Comparison of ENCODE assay signal across 8 cellular contexts in the genomic region with DNA sequence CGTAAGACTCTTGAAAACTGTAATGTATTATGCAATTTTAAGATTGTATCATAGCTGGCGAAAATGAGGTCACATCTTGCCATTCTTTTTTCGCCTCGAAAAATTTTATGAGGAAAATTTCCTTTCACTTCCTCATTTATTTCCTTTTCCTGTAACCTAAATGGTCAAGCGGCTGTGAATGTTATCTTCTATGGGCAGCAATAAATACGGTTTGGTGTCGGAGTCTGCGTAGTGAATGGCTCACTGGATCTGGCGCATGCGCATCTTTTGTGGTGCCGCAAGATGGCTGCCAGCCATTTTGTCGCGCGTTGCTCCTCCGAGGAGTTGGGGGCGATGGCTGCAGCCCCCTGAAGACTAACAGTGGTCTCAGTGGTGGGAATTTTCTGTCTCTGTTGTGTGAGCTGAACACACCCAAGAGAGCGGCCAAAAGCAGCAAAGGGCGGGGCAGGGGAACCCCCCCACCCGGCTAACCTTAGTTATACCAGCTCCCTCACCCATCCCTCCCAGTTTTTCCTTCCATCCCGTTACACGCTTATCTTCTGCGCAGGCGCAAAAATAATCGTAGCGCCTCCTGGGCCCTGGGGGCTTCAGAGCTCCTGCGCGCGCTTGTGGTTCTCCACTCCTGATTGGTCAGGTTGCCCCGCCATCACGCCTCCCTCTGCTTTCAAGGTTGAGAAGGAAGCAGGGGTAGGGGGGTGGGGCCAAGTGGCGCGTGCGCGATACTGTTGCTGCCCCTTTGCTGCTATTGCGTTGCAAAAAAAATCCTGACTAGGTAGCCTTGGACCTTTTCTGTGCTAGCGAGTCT. TPM values are rescaled to one million over a fixed set of nuclear protein-coding genes. Genes with fewer than 3 reads are reported as not detected.
DNase-seq lines count a peak whose midpoint lies in the region; ATAC-seq and TF ChIP-seq lines count a peak whose summit lies in the region.

RPRD2 (plus strand) TSS at position 722 of the 805 bp plus-strand sequence. CDS start 568 bp downstream, outside the sequence.

- H4K20me1 ChIP-seq in IMR-90 (ENCODE audit: insufficient read depth, low read length) = peaks cover 4% of the 10 kb centered on the region; the same call in 1 of the 2 replicates

- WGBS in IMR-90 (ENCODE audit: extremely low coverage in 2 of 2, insufficient read length in 1 of 2), 2 experiments = 0% methylated on average over 2 of the region's 36 CpGs; no CpG with 5 or more reads in 1 of the 2 experiments

- dilution Hi-C loops in IMR-90 (cut with HindIII; ENCODE audit: low sequenced_read_pairs, unreplicated experiment) = no loop called here

- intact Hi-C loops in IMR-90 (cut with micrococcal nuclease) = loop anchor here (10.0 kb wide), 1 partner anchor 171 kb away; no protein-coding TSS in a partner anchor

- CTCF ChIA-PET in IMR-90 (lab: Yijun Ruan, JAX) = interaction anchor here (0.6 to 1.4 kb wide), 3 partner anchors 11 to 107 kb away, joined by 4 to 5 read pairs (median 4); no protein-coding TSS in a partner anchor

- peak within 1 kb of the TSS; percentile 98 for H3K56ac ChIP-seq in IMR-90 (ENCODE audit: extremely low read depth, insufficient read depth, low read length)

- H3K27ac ChIP-seq in IMR-90 (ENCODE audit: insufficient read depth, low read length) = peak within 1 kb of the TSS; percentile 98

- peak within 1 kb of the TSS; percentile 100 for H3K9ac ChIP-seq in IMR-90 (ENCODE audit: low read depth, low read length)

- H4K5ac ChIP-seq in IMR-90 (ENCODE audit: low read depth, low read length) = peak within 1 kb of the TSS; percentile 87

- no peak for TF ChIP-seq RAD21 in IMR-90 (IDR thresholded peaks at IDR 0.05; ENCODE audit: low read length)

- peaks cover 0 to 15% of the 10 kb centered on the region in 2 experiments; a peak in 2 of 4 replicates for H3K79me1 ChIP-seq in IMR-90 (ENCODE audit: low read depth in 1 of 2, low read length in 2 of 2)

- peak within 1 kb of the TSS; percentile 59 for H3K4me3 ChIP-seq in IMR-90 (ENCODE audit: insufficient read depth, low read depth, low read length)

- H3K4me1 ChIP-seq in IMR-90 (ENCODE audit: control insufficient read depth, insufficient read depth, low read length) = no peaks in the 10 kb centered on the region

- peak within 1 kb of the TSS; percentile 75 for H3K18ac ChIP-seq in IMR-90 (ENCODE audit: low read depth, low read length)

- no peaks in the 10 kb centered on the region for H3K9me3 ChIP-seq in IMR-90 (ENCODE audit: control insufficient read depth, insufficient read depth, low read length)

- H4K91ac ChIP-seq in IMR-90 (ENCODE audit: insufficient read depth, low read depth, low read length) = peak within 1 kb of the TSS; percentile 97

- POLR2A ChIA-PET in IMR-90 (lab: Charles Lee; ENCODE audit: unreplicated experiment) = interaction anchor here (0.6 to 2.3 kb wide), 6 partner anchors 9 to 464 kb away, joined by 3 to 7 read pairs (median 4); no protein-coding TSS in a partner anchor

- no peaks in the 10 kb centered on the region for H3K27me3 ChIP-seq in IMR-90 (ENCODE audit: control insufficient read depth, insufficient read depth, low read length)

- H3K36me3 ChIP-seq in IMR-90 (ENCODE audit: control insufficient read depth, insufficient read depth, low read length) = no peaks in the 10 kb centered on the region

- H3K23ac ChIP-seq in IMR-90 (ENCODE audit: low read depth, low read length) = peak within 1 kb of the TSS; percentile 99

- H3K9me1 ChIP-seq in IMR-90 (ENCODE audit: insufficient read depth, low read length) = 0 out of 2 replicates have a peak, but pooled peaks cover 7% of the 10 kb centered on the region

- in situ Hi-C loops in IMR-90 (cut with MboI; ENCODE audit: low sequenced_read_pairs) = no loop called here

- peak within 1 kb of the TSS; percentile 92 for H2AK9ac ChIP-seq in IMR-90 (replicated peaks; ENCODE audit: low read depth, low read length, poor library complexity)

- peak within 1 kb of the TSS; percentile 95 to 98 for H4K8ac ChIP-seq in IMR-90 (ENCODE audit: low read depth in 2 of 2, low read length in 2 of 2)

- H2BK120ac ChIP-seq in IMR-90 (ENCODE audit: low read depth, low read length) = peak within 1 kb of the TSS; percentile 93

- ATAC-seq in GM21528 (IDR thresholded peaks at IDR 0.05; ENCODE audit: low FRiP score, unreplicated experiment) (peak; percentile 70), IMR-90 (ENCODE audit: low read depth) (peak; percentile 96)

- TF ChIP-seq POLR2A in IMR-90 (IDR thresholded peaks at IDR 0.05; ENCODE audit: low read depth, low read length) = peak; percentile 82

- peak within 1 kb of the TSS; percentile 89 for H2BK15ac ChIP-seq in IMR-90 (ENCODE audit: low read depth, low read length)

- peak within 1 kb of the TSS; percentile 89 for H2AK5ac ChIP-seq in IMR-90 (ENCODE audit: low read depth, low read length)

- H3K4ac ChIP-seq in IMR-90 (ENCODE audit: low read depth, low read length) = peak within 1 kb of the TSS; percentile 97

- peak within 1 kb of the TSS; percentile 99 for H3K14ac ChIP-seq in IMR-90 (replicated peaks; ENCODE audit: low read depth, low read length)

- DNase-seq in DMS 273 treated with DMSO at 0.1 percent for 48 hours (lab: John Stamatoyannopoulos, UW) (peak; percentile 98), IMR-90 (peak; percentile 99), OCI-M1 (lab: John Stamatoyannopoulos, UW) (peak; percentile 100), activated T-cell treated with anti-CD3 and anti-CD28 coated beads for 24 hours (ENCODE audit: low read depth) (peak; percentile 99), epidermal melanocyte (ENCODE audit: insufficient read length, low spot score) (peak; percentile 91), middle frontal gyrus (ENCODE audit: extremely low spot score, low spot score) (peak; percentile 99)
- peak; percentile 94 to 98 for DNase-seq in stimulated activated CD8-positive, alpha-beta memory T cell treated with anti-CD3 and anti-CD28 coated beads, Interleukin-2, amount 100 ng/mL, for 48 hours (ENCODE audit: low read depth in 2 of 2)

- TF ChIP-seq CTCF in IMR-90 (conservative IDR thresholded peaks at IDR 0.05; ENCODE audit: low read depth, low read length) = 0 out of 2 replicates have a peak, but pooled peaks have one; percentile 0

- peak within 1 kb of the TSS; percentile 97 for H3K4me2 ChIP-seq in IMR-90 (ENCODE audit: low read depth, low read length)

- peak within 1 kb of the TSS; percentile 96 for H2BK5ac ChIP-seq in IMR-90 (ENCODE audit: low read depth, low read length, poor library complexity, severe bottlenecking)

- peak within 1 kb of the TSS; percentile 92 for H2AFZ ChIP-seq in IMR-90 (replicated peaks; ENCODE audit: low read length, poor library complexity)

- H2BK20ac ChIP-seq in IMR-90 (ENCODE audit: low read depth, low read length) = 0 out of 2 replicates have a peak within 1 kb of the TSS, but pooled peaks have one; percentile 53

- no TSS peak for BruUV-seq in IMR-90 (replicated peaks; lab: Mats Ljungman, UMichigan)

TF ChIP-seq in IMR-90, 13 proteins besides CTCF, POLR2A, EP300 and RAD21:
- TF ChIP-seq SMC3 (IDR thresholded peaks at IDR 0.05; ENCODE audit: low read depth, low read length) (no peak), MAFK (IDR thresholded peaks at IDR 0.05; ENCODE audit: low read depth, low read length) (no peak), FOS (IDR thresholded peaks at IDR 0.05; ENCODE audit: low read depth, low read length) (no peak), CEBPB (IDR thresholded peaks at IDR 0.05; ENCODE audit: low read depth, low read length) (peak; percentile 91), CHD1 (IDR thresholded peaks at IDR 0.05; ENCODE audit: low read depth, low read length) (0 out of 2 replicates have a peak, but pooled peaks have one; percentile 27), MAZ (IDR thresholded peaks at IDR 0.05; ENCODE audit: borderline replicate concordance, low read depth, low read length) (peak; percentile 74; the same call in 1 of the 2 replicates), NFE2L2 (IDR thresholded peaks at IDR 0.05; ENCODE audit: low read depth, low read length) (no peak), RCOR1 (IDR thresholded peaks at IDR 0.05; ENCODE audit: insufficient replicate concordance, low read length) (no peak), BHLHE40 (IDR thresholded peaks at IDR 0.05; ENCODE audit: low read depth, low read length) (no peak), MXI1 (IDR thresholded peaks at IDR 0.05; ENCODE audit: borderline replicate concordance, low read depth, low read length) (no peak; the same call in 1 of the 2 replicates), RFX5 (IDR thresholded peaks at IDR 0.05; ENCODE audit: low read depth, low read length) (no peak), ELK1 (IDR thresholded peaks at IDR 0.05; ENCODE audit: borderline replicate concordance, low read depth, low read length) (no peak)
- TF ChIP-seq, protein P1, sequence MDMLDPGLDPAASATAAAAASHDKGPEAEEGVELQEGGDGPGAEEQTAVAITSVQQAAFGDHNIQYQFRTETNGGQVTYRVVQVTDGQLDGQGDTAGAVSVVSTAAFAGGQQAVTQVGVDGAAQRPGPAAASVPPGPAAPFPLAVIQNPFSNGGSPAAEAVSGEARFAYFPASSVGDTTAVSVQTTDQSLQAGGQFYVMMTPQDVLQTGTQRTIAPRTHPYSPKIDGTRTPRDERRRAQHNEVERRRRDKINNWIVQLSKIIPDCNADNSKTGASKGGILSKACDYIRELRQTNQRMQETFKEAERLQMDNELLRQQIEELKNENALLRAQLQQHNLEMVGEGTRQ (IDR thresholded peaks at IDR 0.05; ENCODE audit: low read depth, low read length) = peak; percentile 39

RNA-seq across cellular contexts. Expression of gene RPRD2, which starts in this region (rescaled TPM):
- 3.9 and 5.3 TPM in 2 replicates for total RNA-seq in IMR-90 (2012; rRNA removed)
- 11.6 and 13.9 TPM in 2 replicates for polyA plus RNA-seq in IMR-90 (2012; rRNA removed)
- polyA plus RNA-seq in IMR-90 (2012; cell fraction: cytosol; rRNA removed) = 3.2 and 5.2 TPM in 2 replicates
- polyA plus RNA-seq in IMR-90 (2012; cell fraction: nucleus; rRNA removed; ENCODE audit: low replicate concordance) = 6.9 and 11.9 TPM in 2 replicates

Comparison
In these comparisons a context has a peak if more than half of its experiments do, and no peak if none do; other contexts are left out.
1. Peak in every context shown above with its lines: DNase-seq, ATAC-seq, H3K4me3 ChIP-seq and H3K27ac ChIP-seq.